Comparison of ENCODE assay signal across 34 cellular contexts in genomic region chr12:111590552-111590951, GRCh38.
"Had no signal": no experiment of that assay in that cellular context is flagged by ENCODE, and none has a peak within 500 bp of the region (broad histone marks: within the 10 kb centered on the region; RNA-seq: fewer than 3 reads in every experiment).

No MANE protein-coding gene starts in this region.

- H3K4me3 Mint-ChIP-seq: activated CD4-positive, alpha-beta memory T cell treated with anti-CD3 and anti-CD28 coated beads for 36 hours; activated CD4-positive, alpha-beta T cell treated with anti-CD3 and anti-CD28 coated beads, Interleukin-2, amount 10 ng/mL, durations not matched to agents 24 days and 14 days; activated CD8-positive, alpha-beta T cell treated with anti-CD3 and anti-CD28 coated beads for 36 hours; activated naive CD4-positive, alpha-beta T cell treated with anti-CD3 and anti-CD28 coated beads for 36 hours; activated naive CD8-positive, alpha-beta T cell treated with anti-CD3 and anti-CD28 coated beads for 36 hours; activated T-cell treated with anti-CD3 and anti-CD28 coated beads, Interleukin-2, amount 50 U/mL, for 4 hours; activated T-cell treated with anti-CD3 and anti-CD28 coated beads, Interleukin-2, amount 50 U/mL, for 72 hours; activated T-helper 1 cell treated with anti-CD3 and anti-CD28 coated beads, Interleukin-12 subunit alpha, Interleukin-12 subunit beta, Interleukin-2, Interleukin-4 antibody, amounts not matched to agents 30 ng/mL and 10 ng/mL and 1 ng/mL, durations not matched to agents 14 hours and 24 hours and 36 hours; activated T-helper 17 cell treated with anti-CD3 and anti-CD28 coated beads, Interleukin-2, amount 50 U/mL, for 72 hours; brain; central memory CD8-positive, alpha-beta T cell; T-helper 1 cell treated with Interleukin-12 subunit alpha and Interleukin-12 subunit beta and Interleukin-4 antibody, amounts not matched to agents 30 μg/mL and 1 μg/mL, for 36 hours; T-helper 2 cell treated with Interferon-gamma antibody and Interleukin-4, amounts not matched to agents 5 μg/mL and 100 μg/mL, for 36 hours had no signal

- DNase-seq: activated CD4-positive, alpha-beta memory T cell treated with anti-CD3 and anti-CD28 coated beads for 36 hours; activated CD4-positive, alpha-beta T cell treated with anti-CD3 and anti-CD28 coated beads for 4 hours; activated CD4-positive, alpha-beta T cell treated with anti-CD3 and anti-CD28 coated beads, Interleukin-2, amount 10 ng/mL, durations not matched to agents 24 days and 14 days; activated CD4-positive, alpha-beta T cell treated with anti-CD3 and anti-CD28 coated beads, Interleukin-2, amount 50 U/mL, for 1 hour; activated CD4-positive, alpha-beta T cell treated with anti-CD3 and anti-CD28 coated beads, Interleukin-2, amount 50 U/mL, for 4 hours; activated CD4-positive, CD25-positive, alpha-beta regulatory T cell treated with anti-CD3 and anti-CD28 coated beads, Interleukin-2, amount 50 U/mL, for 72 hours; activated CD8-positive, alpha-beta memory T cell treated with anti-CD3 and anti-CD28 coated beads, Interleukin-2, amount 50 U/mL, for 4 hours; activated CD8-positive, alpha-beta T cell treated with anti-CD3 and anti-CD28 coated beads for 36 hours; activated gamma-delta T cell treated with Interleukin-2 at 50 U/mL for 16 hours; activated naive CD4-positive, alpha-beta T cell; activated naive CD4-positive, alpha-beta T cell treated with anti-CD3 and anti-CD28 coated beads for 36 hours; activated naive CD4-positive, alpha-beta T cell treated with anti-CD3 and anti-CD28 coated beads, Interleukin-2, amount 50 U/mL, for 16 hours; activated naive CD8-positive, alpha-beta T cell treated with anti-CD3 and anti-CD28 coated beads for 36 hours; activated T-cell treated with anti-CD3 and anti-CD28 coated beads for 4 hours; activated T-cell treated with anti-CD3 and anti-CD28 coated beads, Interleukin-2, amount 50 U/mL, for 1 hour; activated T-cell treated with anti-CD3 and anti-CD28 coated beads, Interleukin-2, amount 50 U/mL, for 4 hours; activated T-cell treated with anti-CD3 and anti-CD28 coated beads, Interleukin-2, amount 50 U/mL, for 72 hours; adrenal gland; amniotic stem cell; caudate nucleus; cerebellar nuclear complex; T-helper 1 cell; T-helper 2 cell; T-helper 9 cell had no signal

- H3K27ac Mint-ChIP-seq: activated CD4-positive, alpha-beta memory T cell treated with anti-CD3 and anti-CD28 coated beads for 36 hours; activated CD4-positive, alpha-beta T cell treated with anti-CD3 and anti-CD28 coated beads, Interleukin-2, amount 10 ng/mL, durations not matched to agents 24 days and 14 days; activated CD8-positive, alpha-beta T cell treated with anti-CD3 and anti-CD28 coated beads for 36 hours; activated naive CD4-positive, alpha-beta T cell treated with anti-CD3 and anti-CD28 coated beads for 36 hours; activated naive CD4-positive, alpha-beta T cell treated with anti-CD3 and anti-CD28 coated beads, Interleukin-2, amount 50 U/mL, for 72 hours; activated naive CD8-positive, alpha-beta T cell treated with anti-CD3 and anti-CD28 coated beads for 36 hours; activated T-cell treated with anti-CD3 and anti-CD28 coated beads, Interleukin-2, amount 50 U/mL, for 72 hours; activated T-helper 1 cell treated with anti-CD3 and anti-CD28 coated beads, Interleukin-12 subunit alpha, Interleukin-12 subunit beta, Interleukin-2, Interleukin-4 antibody, amounts not matched to agents 30 ng/mL and 10 ng/mL and 1 ng/mL, durations not matched to agents 14 hours and 24 hours and 36 hours; activated T-helper 17 cell treated with anti-CD3 and anti-CD28 coated beads, Interleukin-2, amount 50 U/mL, for 72 hours; brain; T-helper 1 cell treated with Interleukin-12 subunit alpha and Interleukin-12 subunit beta and Interleukin-4 antibody, amounts not matched to agents 30 μg/mL and 1 μg/mL, for 36 hours; T-helper 2 cell treated with Interferon-gamma antibody and Interleukin-4, amounts not matched to agents 5 μg/mL and 100 μg/mL, for 36 hours had no signal

- H3K36me3 ChIP-seq: adrenal gland, ascending aorta, cardiac muscle cell had no signal

- H3K4me3 ChIP-seq: adrenal gland, ascending aorta, cardiac muscle cell had no signal

- H3K9me3 ChIP-seq: adrenal gland, ascending aorta had no signal

- H3K36me3 Mint-ChIP-seq: activated CD4-positive, alpha-beta memory T cell treated with anti-CD3 and anti-CD28 coated beads for 36 hours; activated naive CD4-positive, alpha-beta T cell treated with anti-CD3 and anti-CD28 coated beads, Interleukin-2, amount 50 U/mL, for 72 hours had no signal

- H3K27ac ChIP-seq: adrenal gland, ascending aorta, cardiac muscle cell, VCaP had no signal

- H3K9me3 Mint-ChIP-seq: activated CD4-positive, alpha-beta memory T cell treated with anti-CD3 and anti-CD28 coated beads for 36 hours; activated CD4-positive, alpha-beta T cell treated with anti-CD3 and anti-CD28 coated beads, Interleukin-2, amount 10 ng/mL, durations not matched to agents 24 days and 14 days; activated CD8-positive, alpha-beta T cell treated with anti-CD3 and anti-CD28 coated beads for 36 hours; activated naive CD4-positive, alpha-beta T cell treated with anti-CD3 and anti-CD28 coated beads for 36 hours; activated naive CD4-positive, alpha-beta T cell treated with anti-CD3 and anti-CD28 coated beads, Interleukin-2, amount 50 U/mL, for 72 hours; activated naive CD8-positive, alpha-beta T cell treated with anti-CD3 and anti-CD28 coated beads for 36 hours; activated T-cell treated with anti-CD3 and anti-CD28 coated beads, Interleukin-2, amount 50 U/mL, for 4 hours; activated T-cell treated with anti-CD3 and anti-CD28 coated beads, Interleukin-2, amount 50 U/mL, for 72 hours; activated T-helper 1 cell treated with anti-CD3 and anti-CD28 coated beads, Interleukin-12 subunit alpha, Interleukin-12 subunit beta, Interleukin-2, Interleukin-4 antibody, amounts not matched to agents 30 ng/mL and 10 ng/mL and 1 ng/mL, durations not matched to agents 14 hours and 24 hours and 36 hours; activated T-helper 17 cell treated with anti-CD3 and anti-CD28 coated beads, Interleukin-2, amount 50 U/mL, for 72 hours; brain; central memory CD8-positive, alpha-beta T cell; T-helper 1 cell treated with Interleukin-12 subunit alpha and Interleukin-12 subunit beta and Interleukin-4 antibody, amounts not matched to agents 30 μg/mL and 1 μg/mL, for 36 hours; T-helper 2 cell treated with Interferon-gamma antibody and Interleukin-4, amounts not matched to agents 5 μg/mL and 100 μg/mL, for 36 hours had no signal

- H3K27me3 Mint-ChIP-seq: activated CD4-positive, alpha-beta memory T cell treated with anti-CD3 and anti-CD28 coated beads for 36 hours; activated CD4-positive, alpha-beta T cell treated with anti-CD3 and anti-CD28 coated beads, Interleukin-2, amount 10 ng/mL, durations not matched to agents 24 days and 14 days; activated CD8-positive, alpha-beta T cell treated with anti-CD3 and anti-CD28 coated beads for 36 hours; activated naive CD8-positive, alpha-beta T cell treated with anti-CD3 and anti-CD28 coated beads for 36 hours; activated T-helper 17 cell treated with anti-CD3 and anti-CD28 coated beads, Interleukin-2, amount 50 U/mL, for 72 hours; brain; central memory CD8-positive, alpha-beta T cell had no signal

- ATAC-seq: activated CD8-positive, alpha-beta T cell treated with anti-CD3 and anti-CD28 coated beads for 36 hours; activated naive CD4-positive, alpha-beta T cell treated with anti-CD3 and anti-CD28 coated beads, Interleukin-2, amount 50 U/mL, for 72 hours; activated T-cell treated with anti-CD3 and anti-CD28 coated beads, Interleukin-2, amount 50 U/mL, for 4 hours; activated T-cell treated with anti-CD3 and anti-CD28 coated beads, Interleukin-2, amount 50 U/mL, for 72 hours; activated T-helper 17 cell treated with anti-CD3 and anti-CD28 coated beads, Interleukin-2, amount 50 U/mL, for 72 hours had no signal
